In the genomic region with DNA sequence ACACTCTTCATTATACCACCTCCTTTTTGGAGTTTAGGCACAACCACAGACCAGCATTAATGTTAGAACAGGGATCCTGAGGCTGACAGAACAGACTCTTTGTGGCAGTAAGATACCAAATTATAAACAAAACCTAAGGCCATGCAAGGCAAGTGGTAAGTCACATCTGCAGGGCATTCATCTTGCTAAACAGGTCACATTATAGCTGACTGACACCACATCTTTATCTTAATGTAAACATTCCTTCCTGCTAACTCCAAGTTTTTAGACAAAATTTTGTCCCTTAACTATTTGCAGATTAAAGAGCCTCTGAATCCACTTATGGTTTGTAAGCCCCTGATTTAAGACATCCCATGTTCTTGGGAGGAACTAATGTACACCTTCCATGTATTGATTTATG, we compare ENCODE assay signal across 21 cellular contexts.
"Had no signal": no experiment of that assay in that cellular context is flagged by ENCODE, and none has a peak within 500 bp of the region (broad histone marks: within the 10 kb centered on the region; RNA-seq: fewer than 3 reads in every experiment).

No MANE protein-coding gene starts in this region.

- H3K9me3 Mint-ChIP-seq: activated CD4-positive, alpha-beta T cell treated with anti-CD3 and anti-CD28 coated beads, Interleukin-2, amount 10 ng/mL, durations not matched to agents 24 days and 14 days; activated naive CD8-positive, alpha-beta T cell treated with anti-CD3 and anti-CD28 coated beads, Interleukin-2, amount 10 ng/mL, durations not matched to agents 7 days and 5 days; activated T-helper 2 cell treated with anti-CD3 and anti-CD28 coated beads, Interferon-gamma antibody, Interleukin-2, Interleukin-4, amounts not matched to agents 10 μg/mL and 5 μg/mL and 100 μg/mL, durations not matched to agents 14 hours and 24 hours and 36 hours; stimulated activated memory B cell treated with anti-CD40 and anti-IgM and Interleukin-4, amounts not matched to agents 10 μg/mL and 1 μg/mL and 100 μg/mL, for 72 hours had no signal

- H3K27ac Mint-ChIP-seq: activated CD4-positive, alpha-beta T cell treated with anti-CD3 and anti-CD28 coated beads, Interleukin-2, amount 10 ng/mL, durations not matched to agents 24 days and 14 days; activated CD8-positive, alpha-beta T cell treated with anti-CD3 and anti-CD28 coated beads for 36 hours; activated naive CD8-positive, alpha-beta T cell treated with anti-CD3 and anti-CD28 coated beads, Interleukin-2, amount 10 ng/mL, durations not matched to agents 7 days and 5 days; activated T-cell treated with anti-CD3 and anti-CD28 coated beads, Interleukin-2, amount 50 U/mL, for 24 hours; activated T-helper 2 cell treated with anti-CD3 and anti-CD28 coated beads, Interferon-gamma antibody, Interleukin-2, Interleukin-4, amounts not matched to agents 10 μg/mL and 5 μg/mL and 100 μg/mL, durations not matched to agents 14 hours and 24 hours and 36 hours; naive B cell; stimulated activated memory B cell treated with anti-CD40 and anti-IgM and Interleukin-4, amounts not matched to agents 10 μg/mL and 1 μg/mL and 100 μg/mL, for 72 hours; T-helper 2 cell treated with Interferon-gamma antibody and Interleukin-4, amounts not matched to agents 5 μg/mL and 100 μg/mL, for 36 hours had no signal

- H3K36me3 Mint-ChIP-seq: activated naive CD8-positive, alpha-beta T cell treated with anti-CD3 and anti-CD28 coated beads, Interleukin-2, amount 10 ng/mL, durations not matched to agents 7 days and 5 days; naive B cell; stimulated activated memory B cell treated with anti-CD40 and anti-IgM and Interleukin-4, amounts not matched to agents 10 μg/mL and 1 μg/mL and 100 μg/mL, for 72 hours had no signal

- H3K4me1 ChIP-seq: colonic mucosa, sigmoid colon, spleen had no signal

- H3K27me3 ChIP-seq: brain microvascular endothelial cell, colonic mucosa, neutrophil, sigmoid colon, spleen had no signal

- H3K9me3 ChIP-seq: colonic mucosa, neutrophil, sigmoid colon, spleen, thoracic aorta had no signal

- ATAC-seq: activated CD8-positive, alpha-beta T cell treated with anti-CD3 and anti-CD28 coated beads for 36 hours; left lobe of liver; stimulated activated memory B cell treated with anti-CD40 and anti-IgM and Interleukin-4, amounts not matched to agents 10 μg/mL and 1 μg/mL and 100 μg/mL, for 72 hours had no signal

- H3K27me3 Mint-ChIP-seq: activated CD4-positive, alpha-beta T cell treated with anti-CD3 and anti-CD28 coated beads, Interleukin-2, amount 10 ng/mL, durations not matched to agents 24 days and 14 days; activated CD8-positive, alpha-beta T cell treated with anti-CD3 and anti-CD28 coated beads for 36 hours; activated naive CD8-positive, alpha-beta T cell treated with anti-CD3 and anti-CD28 coated beads, Interleukin-2, amount 10 ng/mL, durations not matched to agents 7 days and 5 days; activated T-cell treated with anti-CD3 and anti-CD28 coated beads, Interleukin-2, amount 50 U/mL, for 24 hours; central memory CD8-positive, alpha-beta T cell; naive B cell; stimulated activated memory B cell treated with anti-CD40 and anti-IgM and Interleukin-4, amounts not matched to agents 10 μg/mL and 1 μg/mL and 100 μg/mL, for 72 hours had no signal

- DNase-seq: activated CD4-positive, alpha-beta T cell treated with anti-CD3 and anti-CD28 coated beads, Interleukin-2, amount 10 ng/mL, durations not matched to agents 24 days and 14 days; activated CD4-positive, CD25-positive, alpha-beta regulatory T cell; activated CD8-positive, alpha-beta T cell treated with anti-CD3 and anti-CD28 coated beads for 36 hours; activated naive CD4-positive, alpha-beta T cell treated with Interleukin-2 at 50 U/mL for 16 hours; activated naive CD8-positive, alpha-beta T cell treated with anti-CD3 and anti-CD28 coated beads, Interleukin-2, amount 10 ng/mL, durations not matched to agents 7 days and 5 days; activated T-cell treated with anti-CD3 and anti-CD28 coated beads, Interleukin-2, amount 50 U/mL, for 24 hours; amygdala; brain microvascular endothelial cell; colonic mucosa; naive B cell; sigmoid colon; spleen; stimulated activated CD4-positive, alpha-beta T cell treated with anti-CD3 and anti-CD28 coated beads, Interleukin-4, amount 100 ng/mL, for 4 hours had no signal

- H3K4me1 Mint-ChIP-seq: activated CD4-positive, alpha-beta T cell treated with anti-CD3 and anti-CD28 coated beads, Interleukin-2, amount 10 ng/mL, durations not matched to agents 24 days and 14 days; activated naive CD8-positive, alpha-beta T cell treated with anti-CD3 and anti-CD28 coated beads, Interleukin-2, amount 10 ng/mL, durations not matched to agents 7 days and 5 days; central memory CD8-positive, alpha-beta T cell; naive B cell had no signal

- H3K4me3 Mint-ChIP-seq: activated CD4-positive, alpha-beta T cell treated with anti-CD3 and anti-CD28 coated beads, Interleukin-2, amount 10 ng/mL, durations not matched to agents 24 days and 14 days; activated CD8-positive, alpha-beta T cell treated with anti-CD3 and anti-CD28 coated beads for 36 hours; activated naive CD8-positive, alpha-beta T cell treated with anti-CD3 and anti-CD28 coated beads, Interleukin-2, amount 10 ng/mL, durations not matched to agents 7 days and 5 days; activated T-cell treated with anti-CD3 and anti-CD28 coated beads, Interleukin-2, amount 50 U/mL, for 24 hours; central memory CD8-positive, alpha-beta T cell; naive B cell; stimulated activated memory B cell treated with anti-CD40 and anti-IgM and Interleukin-4, amounts not matched to agents 10 μg/mL and 1 μg/mL and 100 μg/mL, for 72 hours; T-helper 2 cell treated with Interferon-gamma antibody and Interleukin-4, amounts not matched to agents 5 μg/mL and 100 μg/mL, for 36 hours had no signal

- H3K27ac ChIP-seq: brain microvascular endothelial cell, colonic mucosa, neutrophil, sigmoid colon, spleen, thoracic aorta had no signal

- H3K36me3 ChIP-seq: brain microvascular endothelial cell, colonic mucosa, neutrophil, sigmoid colon, spleen, thoracic aorta had no signal

- H3K4me3 ChIP-seq: colonic mucosa, lung, sigmoid colon, spleen, thoracic aorta had no signal
